35 cellular contexts compared by ENCODE assay signal in genomic region chr16:9141813-9142212, GRCh38.
"Had no signal": no experiment of that assay in that cellular context is flagged by ENCODE, and none has a peak within 500 bp of the region (broad histone marks: within the 10 kb centered on the region; RNA-seq: fewer than 3 reads in every experiment).

No MANE protein-coding gene starts in this region.

- H3K27ac ChIP-seq: adrenal gland, body of pancreas, brain microvascular endothelial cell, breast epithelium, VCaP had no signal

- FAIRE-seq: astrocyte, TTC549 had no signal

- H3K36me3 Mint-ChIP-seq: activated naive CD4-positive, alpha-beta T cell treated with anti-CD3 and anti-CD28 coated beads, Interleukin-2, amount 50 U/mL, for 72 hours; activated naive CD8-positive, alpha-beta T cell treated with anti-CD3 and anti-CD28 coated beads for 36 hours had no signal

- H3K4me3 Mint-ChIP-seq: activated B cell treated with CpG ODN at 0.5 μM for 24 hours; activated CD4-positive, alpha-beta memory T cell treated with anti-CD3 and anti-CD28 coated beads for 36 hours; activated CD4-positive, alpha-beta T cell treated with anti-CD3 and anti-CD28 coated beads, Interleukin-2, amount 10 ng/mL, durations not matched to agents 24 days and 14 days; activated CD8-positive, alpha-beta T cell treated with anti-CD3 and anti-CD28 coated beads for 36 hours; activated naive CD4-positive, alpha-beta T cell treated with anti-CD3 and anti-CD28 coated beads for 36 hours; activated naive CD8-positive, alpha-beta T cell treated with anti-CD3 and anti-CD28 coated beads for 36 hours; activated T-cell treated with anti-CD3 and anti-CD28 coated beads, Interleukin-2, amount 50 U/mL, for 4 hours; activated T-cell treated with anti-CD3 and anti-CD28 coated beads, Interleukin-2, amount 50 U/mL, for 72 hours; activated T-helper 1 cell treated with anti-CD3 and anti-CD28 coated beads, Interleukin-12 subunit alpha, Interleukin-12 subunit beta, Interleukin-2, Interleukin-4 antibody, amounts not matched to agents 30 ng/mL and 10 ng/mL and 1 ng/mL, durations not matched to agents 14 hours and 24 hours and 36 hours; activated T-helper 17 cell treated with anti-CD3 and anti-CD28 coated beads, Interleukin-2, amount 50 U/mL, for 72 hours; T-helper 1 cell treated with Interleukin-12 subunit alpha and Interleukin-12 subunit beta and Interleukin-4 antibody, amounts not matched to agents 30 μg/mL and 1 μg/mL, for 36 hours; T-helper 2 cell treated with Interferon-gamma antibody and Interleukin-4, amounts not matched to agents 5 μg/mL and 100 μg/mL, for 36 hours had no signal

- H3K4me3 ChIP-seq: adrenal gland, body of pancreas, breast epithelium had no signal

- H3K36me3 ChIP-seq: adrenal gland, brain microvascular endothelial cell, breast epithelium had no signal

- ATAC-seq: activated CD8-positive, alpha-beta T cell treated with anti-CD3 and anti-CD28 coated beads for 36 hours; activated naive CD4-positive, alpha-beta T cell treated with anti-CD3 and anti-CD28 coated beads, Interleukin-2, amount 50 U/mL, for 72 hours; activated T-cell treated with anti-CD3 and anti-CD28 coated beads, Interleukin-2, amount 50 U/mL, for 4 hours; activated T-cell treated with anti-CD3 and anti-CD28 coated beads, Interleukin-2, amount 50 U/mL, for 72 hours; activated T-helper 17 cell treated with anti-CD3 and anti-CD28 coated beads, Interleukin-2, amount 50 U/mL, for 72 hours; body of pancreas had no signal

- H3K27ac Mint-ChIP-seq: activated B cell treated with CpG ODN at 0.5 μM for 24 hours; activated CD4-positive, alpha-beta memory T cell treated with anti-CD3 and anti-CD28 coated beads for 36 hours; activated CD4-positive, alpha-beta T cell treated with anti-CD3 and anti-CD28 coated beads, Interleukin-2, amount 10 ng/mL, durations not matched to agents 24 days and 14 days; activated CD8-positive, alpha-beta T cell treated with anti-CD3 and anti-CD28 coated beads for 36 hours; activated naive CD4-positive, alpha-beta T cell treated with anti-CD3 and anti-CD28 coated beads for 36 hours; activated naive CD4-positive, alpha-beta T cell treated with anti-CD3 and anti-CD28 coated beads, Interleukin-2, amount 50 U/mL, for 72 hours; activated naive CD8-positive, alpha-beta T cell treated with anti-CD3 and anti-CD28 coated beads for 36 hours; activated T-cell treated with anti-CD3 and anti-CD28 coated beads, Interleukin-2, amount 50 U/mL, for 72 hours; activated T-helper 1 cell treated with anti-CD3 and anti-CD28 coated beads, Interleukin-12 subunit alpha, Interleukin-12 subunit beta, Interleukin-2, Interleukin-4 antibody, amounts not matched to agents 30 ng/mL and 10 ng/mL and 1 ng/mL, durations not matched to agents 14 hours and 24 hours and 36 hours; activated T-helper 17 cell treated with anti-CD3 and anti-CD28 coated beads, Interleukin-2, amount 50 U/mL, for 72 hours; T-helper 1 cell treated with Interleukin-12 subunit alpha and Interleukin-12 subunit beta and Interleukin-4 antibody, amounts not matched to agents 30 μg/mL and 1 μg/mL, for 36 hours; T-helper 2 cell treated with Interferon-gamma antibody and Interleukin-4, amounts not matched to agents 5 μg/mL and 100 μg/mL, for 36 hours had no signal

- H3K9me3 ChIP-seq: adrenal gland, body of pancreas, breast epithelium had no signal

- DNase-seq: activated B cell treated with CpG ODN at 0.5 μM for 24 hours; activated CD4-positive, alpha-beta memory T cell treated with anti-CD3 and anti-CD28 coated beads for 36 hours; activated CD4-positive, alpha-beta T cell treated with anti-CD3 and anti-CD28 coated beads for 4 hours; activated CD4-positive, alpha-beta T cell treated with anti-CD3 and anti-CD28 coated beads, Interleukin-2, amount 10 ng/mL, durations not matched to agents 24 days and 14 days; activated CD4-positive, alpha-beta T cell treated with anti-CD3 and anti-CD28 coated beads, Interleukin-2, amount 50 U/mL, for 1 hour; activated CD4-positive, alpha-beta T cell treated with anti-CD3 and anti-CD28 coated beads, Interleukin-2, amount 50 U/mL, for 4 hours; activated CD8-positive, alpha-beta memory T cell treated with anti-CD3 and anti-CD28 coated beads, Interleukin-2, amount 50 U/mL, for 4 hours; activated CD8-positive, alpha-beta T cell treated with anti-CD3 and anti-CD28 coated beads for 36 hours; activated effector memory CD4-positive, alpha-beta T cell treated with anti-CD3 and anti-CD28 coated beads, Interleukin-2, amount 50 U/mL, for 16 hours; activated gamma-delta T cell treated with Interleukin-2 at 50 U/mL for 16 hours; activated naive CD4-positive, alpha-beta T cell; activated naive CD4-positive, alpha-beta T cell treated with anti-CD3 and anti-CD28 coated beads for 36 hours; activated naive CD4-positive, alpha-beta T cell treated with anti-CD3 and anti-CD28 coated beads, Interleukin-2, amount 50 U/mL, for 16 hours; activated naive CD8-positive, alpha-beta T cell treated with anti-CD3 and anti-CD28 coated beads for 36 hours; activated T-cell treated with anti-CD3 and anti-CD28 coated beads for 4 hours; activated T-cell treated with anti-CD3 and anti-CD28 coated beads, Interleukin-2, amount 50 U/mL, for 1 hour; activated T-cell treated with anti-CD3 and anti-CD28 coated beads, Interleukin-2, amount 50 U/mL, for 4 hours; activated T-cell treated with anti-CD3 and anti-CD28 coated beads, Interleukin-2, amount 50 U/mL, for 72 hours; adrenal gland; amniotic stem cell; body of pancreas; brain microvascular endothelial cell; central memory CD4-positive, alpha-beta T cell; T-helper 1 cell; T-helper 2 cell; T-helper 9 cell had no signal

- H3K27me3 Mint-ChIP-seq: activated B cell treated with CpG ODN at 0.5 μM for 24 hours had no signal

- H3K9me3 Mint-ChIP-seq: activated B cell treated with CpG ODN at 0.5 μM for 24 hours; activated CD4-positive, alpha-beta memory T cell treated with anti-CD3 and anti-CD28 coated beads for 36 hours; activated CD4-positive, alpha-beta T cell treated with anti-CD3 and anti-CD28 coated beads, Interleukin-2, amount 10 ng/mL, durations not matched to agents 24 days and 14 days; activated CD8-positive, alpha-beta T cell treated with anti-CD3 and anti-CD28 coated beads for 36 hours; activated naive CD4-positive, alpha-beta T cell treated with anti-CD3 and anti-CD28 coated beads for 36 hours; activated naive CD4-positive, alpha-beta T cell treated with anti-CD3 and anti-CD28 coated beads, Interleukin-2, amount 50 U/mL, for 72 hours; activated naive CD8-positive, alpha-beta T cell treated with anti-CD3 and anti-CD28 coated beads for 36 hours; activated T-cell treated with anti-CD3 and anti-CD28 coated beads, Interleukin-2, amount 50 U/mL, for 4 hours; activated T-cell treated with anti-CD3 and anti-CD28 coated beads, Interleukin-2, amount 50 U/mL, for 72 hours; activated T-helper 1 cell treated with anti-CD3 and anti-CD28 coated beads, Interleukin-12 subunit alpha, Interleukin-12 subunit beta, Interleukin-2, Interleukin-4 antibody, amounts not matched to agents 30 ng/mL and 10 ng/mL and 1 ng/mL, durations not matched to agents 14 hours and 24 hours and 36 hours; activated T-helper 17 cell treated with anti-CD3 and anti-CD28 coated beads, Interleukin-2, amount 50 U/mL, for 72 hours; T-helper 1 cell treated with Interleukin-12 subunit alpha and Interleukin-12 subunit beta and Interleukin-4 antibody, amounts not matched to agents 30 μg/mL and 1 μg/mL, for 36 hours; T-helper 2 cell treated with Interferon-gamma antibody and Interleukin-4, amounts not matched to agents 5 μg/mL and 100 μg/mL, for 36 hours had no signal

- H3K27me3 ChIP-seq: adrenal gland, body of pancreas, brain microvascular endothelial cell, breast epithelium had no signal
